30 cellular contexts compared by ENCODE assay signal in genomic region chr7:2786607-2787116, GRCh38.
"Had no signal": no experiment of that assay in that cellular context is flagged by ENCODE, and none has a peak within 500 bp of the region (broad histone marks: within the 10 kb centered on the region; RNA-seq: fewer than 3 reads in every experiment).

No MANE protein-coding gene starts in this region.

- H3K27ac Mint-ChIP-seq: activated T-cell treated with anti-CD3 and anti-CD28 coated beads, Interleukin-2, amount 50 U/mL, for 24 hours; dendritic cell treated with granulocyte-macrophage colony-stimulating factor and Interleukin-4, amounts not matched to agents 40 ng/mL and 50 ng/mL, for 4 days; T-helper 17 cell; type B pancreatic cell had no signal

- H3K27ac ChIP-seq: brain microvascular endothelial cell, esophagus muscularis mucosa, lower lobe of right lung, parathyroid adenoma, psoas muscle, spleen, thoracic aorta, uterus, WERI-Rb-1 had no signal

- H2AFZ ChIP-seq: parathyroid adenoma had no signal

- H3K9ac ChIP-seq: parathyroid adenoma had no signal

- H3K4me3 ChIP-seq: esophagus muscularis mucosa, heart right ventricle, lower lobe of right lung, psoas muscle, spleen, thoracic aorta, uterus had no signal

- DNase-seq: activated CD4-positive, alpha-beta T cell treated with anti-CD3 and anti-CD28 coated beads for 48 hours; activated CD4-positive, alpha-beta T cell treated with anti-CD3 and anti-CD28 coated beads, Interleukin-2, amount 50 U/mL, for 48 hours; activated CD8-positive, alpha-beta memory T cell treated with anti-CD3 and anti-CD28 coated beads, Interleukin-2, amount 50 U/mL, for 4 hours; activated gamma-delta T cell; activated naive CD4-positive, alpha-beta T cell treated with anti-CD3 and anti-CD28 coated beads, Interleukin-2, amount 50 U/mL, for 16 hours; activated T-cell treated with anti-CD3 and anti-CD28 coated beads, Interleukin-2, amount 50 U/mL, for 24 hours; amniotic stem cell; brain microvascular endothelial cell; caudate nucleus; foreskin melanocyte; heart right ventricle; kidney glomerular epithelial cell; lower lobe of right lung; mesendoderm; naive B cell; nucleus accumbens; psoas muscle; spleen; stimulated activated naive CD8-positive, alpha-beta T cell treated with anti-CD3 and anti-CD28 coated beads, Interleukin-15, Interleukin-2, amounts not matched to agents 100 U/mL and 50 U/mL, for 24 hours; T-helper 17 cell; T1000; uterus; WERI-Rb-1 had no signal

- H3K9me3 ChIP-seq: esophagus muscularis mucosa, heart right ventricle, lower lobe of right lung, psoas muscle, spleen, thoracic aorta, uterus had no signal

- ATAC-seq: activated CD4-positive, CD25-positive, alpha-beta regulatory T cell treated with anti-CD3 and anti-CD28 coated beads, Interleukin-2, amount 50 U/mL, for 24 hours; left lobe of liver; lower lobe of right lung; stimulated activated naive CD8-positive, alpha-beta T cell treated with anti-CD3 and anti-CD28 coated beads, Interleukin-15, Interleukin-2, amounts not matched to agents 100 U/mL and 50 U/mL, for 24 hours; T-helper 17 cell had no signal

- H3K27me3 ChIP-seq: brain microvascular endothelial cell, esophagus muscularis mucosa, heart right ventricle, spleen, uterus had no signal

- H3K4me1 ChIP-seq: parathyroid adenoma, uterus had no signal

- H3K4me3 Mint-ChIP-seq: activated T-cell treated with anti-CD3 and anti-CD28 coated beads, Interleukin-2, amount 50 U/mL, for 24 hours; dendritic cell treated with granulocyte-macrophage colony-stimulating factor and Interleukin-4, amounts not matched to agents 40 ng/mL and 50 ng/mL, for 4 days; naive B cell; T-helper 17 cell; type B pancreatic cell had no signal

- H3K36me3 ChIP-seq: uterus had no signal

- H3K27me3 Mint-ChIP-seq: activated T-cell treated with anti-CD3 and anti-CD28 coated beads, Interleukin-2, amount 50 U/mL, for 24 hours; dendritic cell treated with granulocyte-macrophage colony-stimulating factor and Interleukin-4, amounts not matched to agents 40 ng/mL and 50 ng/mL, for 4 days; naive B cell; T-helper 17 cell had no signal

- H3K9me3 Mint-ChIP-seq: activated T-cell treated with anti-CD3 and anti-CD28 coated beads, Interleukin-2, amount 50 U/mL, for 24 hours; dendritic cell treated with granulocyte-macrophage colony-stimulating factor and Interleukin-4, amounts not matched to agents 40 ng/mL and 50 ng/mL, for 4 days; naive B cell; type B pancreatic cell had no signal
